Comparison of ENCODE assay signal across 12 cellular contexts in genomic region chr17:63571632-63572310, GRCh38.
DNase-seq lines count a peak whose midpoint lies in the region; ATAC-seq and TF ChIP-seq lines count a peak whose summit lies in the region.
"Had no signal": no experiment of that assay in that cellular context is flagged by ENCODE, and none has a peak within 500 bp of the region (broad histone marks: within the 10 kb centered on the region; RNA-seq: fewer than 3 reads in every experiment).

No MANE protein-coding gene starts in this region.

- H3K4me1 ChIP-seq in HEK293 (ENCODE audit: control insufficient read depth, insufficient read depth, low read length), result no peaks in the 10 kb centered on the region; the same call in 1 of the 2 replicates
- H3K4me1 ChIP-seq in adipocyte (ENCODE audit: control insufficient read depth, insufficient read depth, low read length), result peaks cover 8% of the 10 kb centered on the region

- H3K4me3 ChIP-seq in HEK293 (ENCODE audit: low read depth, low read length) (no peak overlapping the region), adipocyte (ENCODE audit: low read length) (no peak overlapping the region)
- H3K4me3 ChIP-seq: gastrocnemius medialis had no signal

- TF ChIP-seq CTCF in AG09319 (IDR thresholded peaks at IDR 0.05; ENCODE audit: low read depth, low read length) (no peak), HEK293 (tag by site-specific recombination; IDR thresholded peaks at IDR 0.05) (no peak)

- H3K36me3 ChIP-seq in HEK293 (ENCODE audit: control insufficient read depth in 2 of 2, insufficient read depth in 1 of 2, low read length in 2 of 2), result peaks cover 6 to 10% of the 10 kb centered on the region in 2 experiments; a peak in 2 of 3 replicates
- H3K36me3 ChIP-seq in adipocyte (ENCODE audit: control insufficient read depth, insufficient read depth, low read length, severe bottlenecking), result no peaks in the 10 kb centered on the region
- H3K36me3 ChIP-seq: gastrocnemius medialis had no signal

- H3K9ac ChIP-seq in adipocyte (ENCODE audit: low read length), result no peak overlapping the region

- DNase-seq in AG09319 (ENCODE audit: extremely low read depth, low read depth) (peak; percentile 25), adipocyte (ENCODE audit: low read depth) (peak; percentile 62), kidney glomerular epithelial cell (lab: John Stamatoyannopoulos, UW) (peak; percentile 37), NCI-H2029 treated with DMSO at 0.1 percent for 48 hours (lab: John Stamatoyannopoulos, UW) (no peak), NCI-H345 treated with DMSO at 0.1 percent for 48 hours (lab: John Stamatoyannopoulos, UW; ENCODE audit: unreplicated experiment) (no peak)
- DNase-seq: activated effector memory CD4-positive, alpha-beta T cell treated with Interleukin-2 at 50 U/mL for 16 hours; gastrocnemius medialis; NCI-H1092 treated with DMSO at 0.1 percent for 48 hours; stimulated activated CD4-positive, alpha-beta T cell treated with anti-CD3 and anti-CD28 coated beads, Interleukin-4, amount 100 ng/mL, for 4 hours had no signal

- no peaks in the 10 kb centered on the region for H3K27me3 ChIP-seq in adipocyte (replicated peaks; ENCODE audit: control insufficient read depth, insufficient read depth, low read length)
- H3K27me3 ChIP-seq: gastrocnemius medialis had no signal

- no peak overlapping the region for H3K27ac ChIP-seq in HEK293 (ENCODE audit: extremely low read depth, low read depth, low read length)
- H3K27ac ChIP-seq: gastrocnemius medialis had no signal

- ATAC-seq in HG02973 (IDR thresholded peaks at IDR 0.05; ENCODE audit: unreplicated experiment) (no peak), GM18517 (IDR thresholded peaks at IDR 0.05; ENCODE audit: unreplicated experiment) (no peak)

- POLR2A ChIA-PET in HEK293 (lab: Yijun Ruan, JAX), result interaction anchor here (1.0 kb wide), 1 partner anchor 22 kb away, joined by 3 read pairs; the partner anchor contains the start of gene DCAF7

- H3K9me3 ChIP-seq in HEK293 (ENCODE audit: control insufficient read depth, insufficient read depth, low read depth, low read length), result no peaks in the 10 kb centered on the region
- no peaks in the 10 kb centered on the region for H3K9me3 ChIP-seq in adipocyte (ENCODE audit: control insufficient read depth, low read length)
- H3K9me3 ChIP-seq: gastrocnemius medialis had no signal

- CTCF ChIA-PET in HEK293 (lab: Yijun Ruan, JAX), result interaction anchor here (0.7 to 1.8 kb wide), 6 partner anchors 16 to 146 kb away, joined by 3 to 6 read pairs (median 4); no protein-coding TSS in a partner anchor

TF ChIP-seq in HEK293, 187 proteins besides CTCF, POLR2A, EP300 and RAD21:
- TF ChIP-seq ZNF664 (tag by site-specific recombination; IDR thresholded peaks at IDR 0.05) (peak; percentile 42; the same call in 1 of the 2 replicates), PRDM1 (tag by site-specific recombination; IDR thresholded peaks at IDR 0.05) (peak; percentile 38; the same call in 1 of the 2 replicates), GLI4 (tag by site-specific recombination; IDR thresholded peaks at IDR 0.05) (no peak)

Comparison
In these comparisons a context has a peak if more than half of its experiments do, and no peak if none do; other contexts are left out.
1. DNase-seq: peak in AG09319 (single experiment), adipocyte (single experiment) and kidney glomerular epithelial cell (single experiment); none in NCI-H2029 treated with DMSO at 0.1 percent for 48 hours (single experiment) and NCI-H345 treated with DMSO at 0.1 percent for 48 hours (single experiment).